ENCODE assay signal across 11 cellular contexts in genomic region chr17:20275653-20276052, GRCh38.
"Had no signal": no experiment of that assay in that cellular context is flagged by ENCODE, and none has a peak within 500 bp of the region (broad histone marks: within the 10 kb centered on the region; RNA-seq: fewer than 3 reads in every experiment).

No MANE protein-coding gene starts in this region.

- H3K4me1 ChIP-seq: foreskin keratinocyte, lower lobe of right lung, uterus had no signal

- H3K27ac ChIP-seq: foreskin keratinocyte, lower lobe of right lung, neutrophil had no signal

- H3K27me3 ChIP-seq: cardiac muscle cell, foreskin keratinocyte, neutrophil, tibial artery, uterus had no signal

- H3K36me3 ChIP-seq: cardiac muscle cell, lower lobe of right lung, neutrophil, tibial artery, uterus had no signal

- H3K9me3 Mint-ChIP-seq: immature natural killer cell had no signal

- H3K4me3 ChIP-seq: cardiac muscle cell, lower lobe of right lung, tibial artery, uterus had no signal

- H3K9me3 ChIP-seq: lower lobe of right lung, neutrophil, tibial artery, uterus had no signal

- ATAC-seq: activated CD4-positive, CD25-positive, alpha-beta regulatory T cell treated with anti-CD3 and anti-CD28 coated beads, Interleukin-2, amount 50 U/mL, for 24 hours; foreskin keratinocyte; lower lobe of right lung had no signal

- DNase-seq: foreskin keratinocyte; immature natural killer cell; lower lobe of right lung; midbrain; posterior cingulate gyrus; stimulated activated CD4-positive, alpha-beta T cell treated with anti-CD3 and anti-CD28 coated beads, Interleukin-4, amount 100 ng/mL, for 4 hours; tibial artery; uterus had no signal
